2 cellular contexts compared by ENCODE assay signal in the genomic region with DNA sequence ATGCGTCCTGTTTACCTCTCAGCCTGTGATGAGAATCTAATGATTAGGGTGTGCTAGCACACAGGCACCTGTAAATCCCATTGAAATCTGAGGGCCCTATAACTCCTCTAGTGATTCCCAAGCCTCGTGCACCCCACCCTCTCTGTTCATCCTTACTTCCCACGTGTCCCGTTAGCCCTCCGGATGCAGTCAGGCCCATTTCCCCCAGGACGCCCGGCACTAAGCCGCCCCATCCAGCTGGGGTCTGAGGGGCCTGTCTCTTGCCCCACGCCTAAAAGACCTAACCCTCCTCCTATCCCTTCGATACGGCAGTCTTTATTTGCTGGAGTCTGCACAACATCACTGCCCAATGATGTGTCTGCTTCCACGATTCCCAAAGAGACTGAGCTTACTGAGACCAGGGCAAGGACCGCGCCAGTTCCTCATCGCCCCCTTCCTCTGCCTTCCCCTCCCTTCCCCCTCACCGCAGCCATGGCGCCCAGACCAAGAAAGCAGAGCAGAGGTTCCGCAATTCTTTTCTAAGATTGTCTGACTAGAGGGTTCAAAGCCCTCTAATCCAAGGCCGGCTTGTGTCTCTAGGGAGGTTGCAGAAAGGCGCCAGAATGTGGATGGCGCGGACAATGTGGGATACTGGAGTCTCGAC.
TF ChIP-seq lines count a peak whose summit lies in the region.

No MANE protein-coding gene starts in this region.

TF ChIP-seq in K562, 482 proteins besides CTCF, POLR2A, EP300 and RAD21:
- TF ChIP-seq HMGN3 (IDR thresholded peaks at IDR 0.05; ENCODE audit: borderline replicate concordance, extremely low read depth, insufficient read length, low read depth, low read length), result peak; percentile 6
- TF ChIP-seq, protein P1, sequence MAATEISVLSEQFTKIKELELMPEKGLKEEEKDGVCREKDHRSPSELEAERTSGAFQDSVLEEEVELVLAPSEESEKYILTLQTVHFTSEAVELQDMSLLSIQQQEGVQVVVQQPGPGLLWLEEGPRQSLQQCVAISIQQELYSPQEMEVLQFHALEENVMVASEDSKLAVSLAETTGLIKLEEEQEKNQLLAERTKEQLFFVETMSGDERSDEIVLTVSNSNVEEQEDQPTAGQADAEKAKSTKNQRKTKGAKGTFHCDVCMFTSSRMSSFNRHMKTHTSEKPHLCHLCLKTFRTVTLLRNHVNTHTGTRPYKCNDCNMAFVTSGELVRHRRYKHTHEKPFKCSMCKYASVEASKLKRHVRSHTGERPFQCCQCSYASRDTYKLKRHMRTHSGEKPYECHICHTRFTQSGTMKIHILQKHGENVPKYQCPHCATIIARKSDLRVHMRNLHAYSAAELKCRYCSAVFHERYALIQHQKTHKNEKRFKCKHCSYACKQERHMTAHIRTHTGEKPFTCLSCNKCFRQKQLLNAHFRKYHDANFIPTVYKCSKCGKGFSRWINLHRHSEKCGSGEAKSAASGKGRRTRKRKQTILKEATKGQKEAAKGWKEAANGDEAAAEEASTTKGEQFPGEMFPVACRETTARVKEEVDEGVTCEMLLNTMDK (IDR thresholded peaks at IDR 0.05; ENCODE audit: borderline replicate concordance, insufficient read depth, low read depth, low read length, poor library complexity, severe bottlenecking), result no peak
TF ChIP-seq in K562: peak in this region for 1.

TF ChIP-seq in liver, 16 proteins besides CTCF, POLR2A, EP300 and RAD21:
- TF ChIP-seq YY1 (IDR thresholded peaks at IDR 0.05), result peak; percentile 3
- TF ChIP-seq, protein P2, sequence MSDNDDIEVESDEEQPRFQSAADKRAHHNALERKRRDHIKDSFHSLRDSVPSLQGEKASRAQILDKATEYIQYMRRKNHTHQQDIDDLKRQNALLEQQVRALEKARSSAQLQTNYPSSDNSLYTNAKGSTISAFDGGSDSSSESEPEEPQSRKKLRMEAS (IDR thresholded peaks at IDR 0.05), result no peak
- no peak for TF ChIP-seq FOXA1 (IDR thresholded peaks at IDR 0.05)
- no peak for TF ChIP-seq ATF3 (IDR thresholded peaks at IDR 0.05)
